ENCODE assay signal across 8 cellular contexts in the genomic region with DNA sequence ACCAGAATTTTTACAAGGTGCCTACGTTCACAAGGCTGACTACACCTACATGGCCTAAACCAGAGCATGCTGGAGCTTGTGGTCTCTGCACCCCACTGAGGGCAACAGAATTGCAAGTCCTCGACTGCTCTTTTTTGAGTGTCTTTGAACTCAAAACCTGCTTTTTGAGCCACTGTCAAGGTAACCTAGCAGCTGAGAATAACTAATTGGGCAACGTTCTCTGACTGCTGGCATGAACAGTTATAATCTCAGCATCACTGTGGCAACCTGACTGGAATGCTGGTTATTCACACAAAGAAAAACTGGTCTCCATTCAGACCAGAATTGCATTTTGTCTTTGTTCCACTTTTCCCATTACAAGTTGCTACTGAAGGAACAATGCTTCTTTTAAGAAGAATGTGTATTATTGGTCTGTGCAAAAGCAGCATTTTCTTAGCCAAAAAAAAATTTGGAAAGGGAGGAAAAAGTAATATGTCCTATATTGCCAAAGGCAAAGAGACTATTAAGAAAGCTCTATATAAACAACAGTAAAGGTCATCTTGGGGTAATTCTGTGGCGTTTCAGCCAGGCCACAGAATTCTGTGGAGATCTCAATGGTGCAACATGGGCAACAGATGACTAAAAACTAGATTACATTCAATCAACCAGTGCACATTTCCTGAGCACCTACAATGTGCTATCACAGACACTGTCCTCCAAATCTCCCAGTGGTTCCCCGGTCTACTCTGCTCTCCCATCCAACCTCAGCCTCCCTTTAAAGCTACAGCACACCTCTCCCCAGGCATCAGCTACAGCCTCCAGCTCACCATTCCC.
DNase-seq lines count a peak whose midpoint lies in the region; ATAC-seq and TF ChIP-seq lines count a peak whose summit lies in the region.
"Had no signal": no experiment of that assay in that cellular context is flagged by ENCODE, and none has a peak within 500 bp of the region (broad histone marks: within the 10 kb centered on the region; RNA-seq: fewer than 3 reads in every experiment).

No MANE protein-coding gene starts in this region.

- ATAC-seq in GM21447 (IDR thresholded peaks at IDR 0.05; ENCODE audit: unreplicated experiment) = peak; percentile 60
- peak; percentile 23 for ATAC-seq in stimulated activated naive CD8-positive, alpha-beta T cell treated with anti-CD3 and anti-CD28 coated beads, Interleukin-15, Interleukin-2, amounts not matched to agents 100 U/mL and 50 U/mL, for 24 hours
- no peak for ATAC-seq in HG03159 (IDR thresholded peaks at IDR 0.05; ENCODE audit: unreplicated experiment)

- in situ Hi-C loops in SK-MEL-5 (cut with HindIII; ENCODE audit: low pct_unique_long_range_greater_than_20kb, low sequenced_read_pairs) = no loop called here

- peak; percentile 46 for DNase-seq in SK-MEL-5 (ENCODE audit: low read depth, low spot score)
- DNase-seq in fibroblast of mammary gland (ENCODE audit: low read depth) = peak; percentile 21
- no peak for DNase-seq in stimulated activated naive CD8-positive, alpha-beta T cell treated with anti-CD3 and anti-CD28 coated beads, Interleukin-15, Interleukin-2, amounts not matched to agents 100 U/mL and 50 U/mL, for 24 hours
- DNase-seq in DMS114 treated with DMSO at 0.1 percent for 48 hours (lab: John Stamatoyannopoulos, UW; ENCODE audit: unreplicated experiment) = no peak
- no peak for DNase-seq in activated CD8-positive, alpha-beta memory T cell treated with anti-CD3 and anti-CD28 coated beads, Interleukin-2, amount 50 U/mL, for 48 hours
- DNase-seq: Peyer's patch had no signal

- no peak overlapping the region for H3K4me3 ChIP-seq in fibroblast of mammary gland (ENCODE audit: control insufficient read depth, low read depth, low read length)
- H3K4me3 ChIP-seq: Peyer's patch had no signal

- no peak for TF ChIP-seq CTCF in fibroblast of mammary gland (conservative IDR thresholded peaks at IDR 0.05; ENCODE audit: control insufficient read depth, insufficient read depth, low read depth, low read length)

Comparison
In these comparisons a context has a peak if more than half of its experiments do, and no peak if none do; other contexts are left out.
1. DNase-seq: peak in SK-MEL-5 (single experiment) and fibroblast of mammary gland (single experiment); none in stimulated activated naive CD8-positive, alpha-beta T cell treated with anti-CD3 and anti-CD28 coated beads, Interleukin-15, Interleukin-2, amounts not matched to agents 100 U/mL and 50 U/mL, for 24 hours (single experiment), DMS114 treated with DMSO at 0.1 percent for 48 hours (single experiment) and activated CD8-positive, alpha-beta memory T cell treated with anti-CD3 and anti-CD28 coated beads, Interleukin-2, amount 50 U/mL, for 48 hours (single experiment).